ENCODE assay signal across 1 cellular context in genomic region chr9:14277202-14277601, GRCh38.
TF ChIP-seq lines count a peak whose summit lies in the region.

No MANE protein-coding gene starts in this region.

TF ChIP-seq in liver, 16 proteins besides CTCF, POLR2A, EP300 and RAD21 (continued from another document):
- TF ChIP-seq REST (IDR thresholded peaks at IDR 0.05) (no peak), MAX (IDR thresholded peaks at IDR 0.05) (no peak)
